ENCODE assay signal across 34 cellular contexts in the genomic region with DNA sequence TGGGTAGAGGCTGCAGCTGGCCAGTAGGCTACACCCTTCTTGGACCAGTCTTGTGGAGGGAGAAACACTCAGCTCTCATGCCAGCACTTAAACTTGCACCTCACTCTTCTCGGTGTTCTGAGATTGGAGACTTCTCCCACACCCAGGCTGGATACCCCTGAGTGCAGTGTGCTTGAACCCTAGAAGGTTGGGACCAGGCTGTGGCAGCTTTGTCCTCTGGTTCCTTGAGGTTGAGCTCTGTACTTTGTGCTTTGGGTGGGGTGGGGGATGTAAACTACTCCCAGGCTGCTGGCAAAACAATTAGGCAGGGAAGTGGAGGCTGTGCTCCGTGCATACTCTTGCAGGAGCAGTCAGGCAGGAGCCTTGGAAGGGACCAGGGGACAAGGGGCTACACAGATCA.
"Had no signal": no experiment of that assay in that cellular context is flagged by ENCODE, and none has a peak within 500 bp of the region (broad histone marks: within the 10 kb centered on the region; RNA-seq: fewer than 3 reads in every experiment).

No MANE protein-coding gene starts in this region.

- H3K27me3 Mint-ChIP-seq: activated CD4-positive, alpha-beta T cell treated with anti-CD3 and anti-CD28 coated beads for 36 hours; activated CD4-positive, alpha-beta T cell treated with anti-CD3 and anti-CD28 coated beads, Interleukin-2, amount 10 ng/mL, durations not matched to agents 7 days and 5 days; activated naive CD4-positive, alpha-beta T cell treated with anti-CD3 and anti-CD28 coated beads, Interleukin-2, amount 50 U/mL, for 24 hours; activated naive CD8-positive, alpha-beta T cell treated with anti-CD3 and anti-CD28 coated beads, Interleukin-2, amount 10 ng/mL, durations not matched to agents 7 days and 5 days; activated T-cell treated with anti-CD3 and anti-CD28 coated beads, Interleukin-2, amount 50 U/mL, for 24 hours had no signal

- H3K4me3 ChIP-seq: body of pancreas, breast epithelium, Peyer's patch, SJSA1 had no signal

- DNase-seq: activated CD4-positive, alpha-beta T cell treated with anti-CD3 and anti-CD28 coated beads for 36 hours; activated CD4-positive, alpha-beta T cell treated with anti-CD3 and anti-CD28 coated beads, Interleukin-2, amount 10 ng/mL, durations not matched to agents 7 days and 5 days; activated CD4-positive, alpha-beta T cell treated with anti-CD3 and anti-CD28 coated beads, Interleukin-2, amount 50 U/mL, for 48 hours; activated CD8-positive, alpha-beta T cell treated with anti-CD3 and anti-CD28 coated beads, Interleukin-2, amount 10 ng/mL, durations not matched to agents 7 days and 5 days; activated gamma-delta T cell; activated naive CD4-positive, alpha-beta T cell treated with Interleukin-2 at 50 U/mL for 16 hours; activated naive CD8-positive, alpha-beta T cell treated with anti-CD3 and anti-CD28 coated beads, Interleukin-2, amount 10 ng/mL, durations not matched to agents 7 days and 5 days; activated T-cell treated with anti-CD3 and anti-CD28 coated beads, Interleukin-2, amount 50 U/mL, for 24 hours; amygdala; body of pancreas; Karpas-422; KBM-7; NCI-H1105; NCI-H1417 treated with DMSO at 0.1 percent for 48 hours; NCI-H1694; NCI-H1930; NCI-H2081 treated with DMSO at 0.1 percent for 48 hours; NCI-H345; NCI-H526; NCI-H748 treated with DMSO at 0.1 percent for 48 hours; NK-92 treated with Interleukin-12 subunit alpha and Interleukin-12 subunit beta, amount 100 ng/mL, for 24 hours; PC-3; Peyer's patch; RPMI8226; SHP77 treated with DMSO at 0.1 percent for 48 hours; SK-N-SH had no signal

- H3K27me3 ChIP-seq: body of pancreas, breast epithelium, Peyer's patch, SJSA1 had no signal

- ATAC-seq: activated CD4-positive, alpha-beta T cell treated with anti-CD3 and anti-CD28 coated beads for 36 hours; activated CD4-positive, CD25-positive, alpha-beta regulatory T cell treated with anti-CD3 and anti-CD28 coated beads, Interleukin-2, amount 50 U/mL, for 24 hours; activated CD8-positive, alpha-beta T cell treated with anti-CD3 and anti-CD28 coated beads, Interleukin-2, amount 10 ng/mL, durations not matched to agents 7 days and 5 days; body of pancreas; PC-3 had no signal

- H3K9me3 Mint-ChIP-seq: activated CD4-positive, alpha-beta T cell treated with anti-CD3 and anti-CD28 coated beads, Interleukin-2, amount 10 ng/mL, durations not matched to agents 7 days and 5 days; activated naive CD8-positive, alpha-beta T cell treated with anti-CD3 and anti-CD28 coated beads, Interleukin-2, amount 10 ng/mL, durations not matched to agents 7 days and 5 days; activated T-cell treated with anti-CD3 and anti-CD28 coated beads, Interleukin-2, amount 50 U/mL, for 24 hours; activated T-helper 2 cell treated with anti-CD3 and anti-CD28 coated beads, Interferon-gamma antibody, Interleukin-2, Interleukin-4, amounts not matched to agents 10 μg/mL and 5 μg/mL and 100 μg/mL, durations not matched to agents 14 hours and 24 hours and 36 hours; T-helper 1 cell treated with Interleukin-12 subunit alpha and Interleukin-12 subunit beta and Interleukin-4 antibody, amounts not matched to agents 30 μg/mL and 1 μg/mL, for 36 hours; T-helper 2 cell treated with Interferon-gamma antibody and Interleukin-4, amounts not matched to agents 5 μg/mL and 100 μg/mL, for 36 hours had no signal

- H3K36me3 ChIP-seq: breast epithelium, Peyer's patch, SJSA1 had no signal

- H3K4me3 Mint-ChIP-seq: activated CD4-positive, alpha-beta T cell treated with anti-CD3 and anti-CD28 coated beads for 36 hours; activated CD4-positive, alpha-beta T cell treated with anti-CD3 and anti-CD28 coated beads, Interleukin-2, amount 10 ng/mL, durations not matched to agents 7 days and 5 days; activated CD8-positive, alpha-beta T cell treated with anti-CD3 and anti-CD28 coated beads, Interleukin-2, amount 10 ng/mL, durations not matched to agents 7 days and 5 days; activated naive CD4-positive, alpha-beta T cell treated with anti-CD3 and anti-CD28 coated beads, Interleukin-2, amount 50 U/mL, for 24 hours; activated naive CD8-positive, alpha-beta T cell treated with anti-CD3 and anti-CD28 coated beads, Interleukin-2, amount 10 ng/mL, durations not matched to agents 7 days and 5 days; activated T-cell treated with anti-CD3 and anti-CD28 coated beads, Interleukin-2, amount 50 U/mL, for 24 hours; T-helper 1 cell treated with Interleukin-12 subunit alpha and Interleukin-12 subunit beta and Interleukin-4 antibody, amounts not matched to agents 30 μg/mL and 1 μg/mL, for 36 hours; T-helper 2 cell treated with Interferon-gamma antibody and Interleukin-4, amounts not matched to agents 5 μg/mL and 100 μg/mL, for 36 hours; WTC11 had no signal

- H3K36me3 Mint-ChIP-seq: activated naive CD4-positive, alpha-beta T cell treated with anti-CD3 and anti-CD28 coated beads, Interleukin-2, amount 50 U/mL, for 24 hours; activated naive CD8-positive, alpha-beta T cell treated with anti-CD3 and anti-CD28 coated beads, Interleukin-2, amount 10 ng/mL, durations not matched to agents 7 days and 5 days; WTC11 had no signal

- H3K4me1 ChIP-seq: body of pancreas, breast epithelium, Peyer's patch, SJSA1 had no signal

- H3K4me1 Mint-ChIP-seq: activated CD4-positive, alpha-beta T cell treated with anti-CD3 and anti-CD28 coated beads for 36 hours; activated CD4-positive, alpha-beta T cell treated with anti-CD3 and anti-CD28 coated beads, Interleukin-2, amount 10 ng/mL, durations not matched to agents 7 days and 5 days; activated naive CD4-positive, alpha-beta T cell treated with anti-CD3 and anti-CD28 coated beads, Interleukin-2, amount 50 U/mL, for 24 hours; activated naive CD8-positive, alpha-beta T cell treated with anti-CD3 and anti-CD28 coated beads, Interleukin-2, amount 10 ng/mL, durations not matched to agents 7 days and 5 days had no signal

- H3K27ac ChIP-seq: body of pancreas, breast epithelium, Peyer's patch, SJSA1 had no signal

- H3K9me3 ChIP-seq: body of pancreas, breast epithelium, Peyer's patch, SJSA1, SK-N-SH had no signal

- H3K27ac Mint-ChIP-seq: activated CD4-positive, alpha-beta T cell treated with anti-CD3 and anti-CD28 coated beads for 36 hours; activated CD4-positive, alpha-beta T cell treated with anti-CD3 and anti-CD28 coated beads, Interleukin-2, amount 10 ng/mL, durations not matched to agents 7 days and 5 days; activated CD8-positive, alpha-beta T cell treated with anti-CD3 and anti-CD28 coated beads, Interleukin-2, amount 10 ng/mL, durations not matched to agents 7 days and 5 days; activated naive CD4-positive, alpha-beta T cell treated with anti-CD3 and anti-CD28 coated beads, Interleukin-2, amount 50 U/mL, for 24 hours; activated naive CD8-positive, alpha-beta T cell treated with anti-CD3 and anti-CD28 coated beads, Interleukin-2, amount 10 ng/mL, durations not matched to agents 7 days and 5 days; activated T-cell treated with anti-CD3 and anti-CD28 coated beads, Interleukin-2, amount 50 U/mL, for 24 hours; activated T-helper 2 cell treated with anti-CD3 and anti-CD28 coated beads, Interferon-gamma antibody, Interleukin-2, Interleukin-4, amounts not matched to agents 10 μg/mL and 5 μg/mL and 100 μg/mL, durations not matched to agents 14 hours and 24 hours and 36 hours; T-helper 1 cell treated with Interleukin-12 subunit alpha and Interleukin-12 subunit beta and Interleukin-4 antibody, amounts not matched to agents 30 μg/mL and 1 μg/mL, for 36 hours; T-helper 2 cell treated with Interferon-gamma antibody and Interleukin-4, amounts not matched to agents 5 μg/mL and 100 μg/mL, for 36 hours; WTC11 had no signal
